ENCODE assay signal across 2 cellular contexts in the genomic region with DNA sequence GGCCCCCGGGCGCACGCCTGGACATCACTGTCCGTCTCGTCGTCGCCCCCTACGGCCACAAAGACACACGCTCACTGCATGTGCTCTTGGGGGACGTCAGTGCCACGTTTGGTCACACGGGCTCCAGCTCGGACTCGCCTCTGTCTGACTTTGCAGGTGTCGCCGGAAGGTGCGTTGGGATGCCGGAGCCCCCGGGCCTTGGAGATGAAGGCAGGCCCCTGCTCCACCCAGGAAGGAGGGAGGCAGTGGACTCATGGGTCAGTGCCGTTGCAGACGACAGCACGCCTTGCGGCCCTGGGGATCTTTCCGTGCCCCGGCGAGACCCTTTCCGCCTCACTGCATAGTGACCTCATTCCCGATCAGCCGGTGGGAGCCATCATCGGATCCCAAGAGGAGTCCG.
DNase-seq lines count a peak whose midpoint lies in the region; FAIRE-seq and TF ChIP-seq lines count a peak whose summit lies in the region.
"Not testable (repeated sequence)": the region's sequence is repeated elsewhere in the genome, so short reads cannot be mapped to it uniquely, and the experiment has no call there.

No MANE protein-coding gene starts in this region.

- not testable (repeated sequence) for TF ChIP-seq CTCF in kidney (IDR thresholded peaks at IDR 0.05; ENCODE audit: borderline replicate concordance, extremely low read depth, insufficient read depth); spleen (IDR thresholded peaks at IDR 0.05 in 8 of 11, conservative IDR thresholded peaks at IDR 0.05 in 3 of 11)

- not testable (repeated sequence) for H3K27me3 ChIP-seq in spleen (replicated peaks in 1 of 7)

- not testable (repeated sequence) for H3K9me3 ChIP-seq in kidney (ENCODE audit: control insufficient read depth in 1 of 2, low read length in 2 of 2)
- H3K9me3 ChIP-seq in spleen: peaks cover 0 to 12% (median 4%) of the 10 kb centered on the region in 8 donors

- 82 to 99% (median 95%) methylated on average over 11 to 23 of the region's 31 CpGs for WGBS in spleen, 5 donors

- not testable (repeated sequence) for H3K4me3 ChIP-seq in kidney (ENCODE audit: low read length in 2 of 2); spleen

- not testable (repeated sequence) for FAIRE-seq in kidney (lab: Jason Lieb, UNC)

- not testable (repeated sequence) for H3K9ac ChIP-seq in kidney (ENCODE audit: low read length in 2 of 2)

- DNase-seq in kidney: peak; percentile 26
- DNase-seq in spleen: peak; percentile 41

- not testable (repeated sequence) for TF ChIP-seq POLR2A in spleen (IDR thresholded peaks at IDR 0.05)

- intact Hi-C loops in kidney (cut with DNase I); spleen (cut with DNase I; ENCODE audit: low total_unique reads): not testable (repeated sequence)

- H3K27ac ChIP-seq in kidney (ENCODE audit: low read depth in 2 of 2, low read length in 2 of 2); spleen: not testable (repeated sequence)

- H3K36me3 ChIP-seq in kidney (ENCODE audit: control insufficient read depth in 1 of 2, insufficient read depth in 2 of 2, low read length in 2 of 2); spleen: not testable (repeated sequence)

- H3K4me1 ChIP-seq in kidney (ENCODE audit: control insufficient read depth in 1 of 2, insufficient read depth in 1 of 2, low read depth in 1 of 2, low read length in 2 of 2); spleen: not testable (repeated sequence)
